28 cellular contexts compared by ENCODE assay signal in genomic region chr3:94472511-94472910, GRCh38.
"Had no signal": no experiment of that assay in that cellular context is flagged by ENCODE, and none has a peak within 500 bp of the region (broad histone marks: within the 10 kb centered on the region; RNA-seq: fewer than 3 reads in every experiment).

No MANE protein-coding gene starts in this region.

- H3K36me3 ChIP-seq: stomach, suprapubic skin, thoracic aorta, thyroid gland, tibial artery, tibial nerve, transverse colon, upper lobe of left lung, upper lobe of right lung, uterus, vagina had no signal

- H3K9me3 ChIP-seq: testis, thyroid gland, transverse colon, upper lobe of right lung, uterus, vagina had no signal

- H3K27ac ChIP-seq: stomach, suprapubic skin, testis, thoracic aorta, thyroid gland, tibial artery, tibial nerve, transverse colon, upper lobe of left lung, upper lobe of right lung, uterus, vagina had no signal

- DNase-seq: stimulated activated CD4-positive, alpha-beta T cell treated with anti-CD3 and anti-CD28 coated beads, Interleukin-2, amount 100 ng/mL, for 48 hours; stimulated activated CD4-positive, alpha-beta T cell treated with anti-CD3 and anti-CD28 coated beads, Interleukin-4, amount 100 ng/mL, for 1 hour; stimulated activated CD4-positive, alpha-beta T cell treated with anti-CD3 and anti-CD28 coated beads, Interleukin-4, amount 100 ng/mL, for 24 hours; stimulated activated CD4-positive, alpha-beta T cell treated with anti-CD3 and anti-CD28 coated beads, Interleukin-4, amount 100 ng/mL, for 4 hours; stimulated activated CD8-positive, alpha-beta memory T cell treated with anti-CD3 and anti-CD28 coated beads, Interleukin-4, amount 100 ng/mL, for 48 hours; stimulated activated naive B cell treated with anti-CD40 and anti-IgM and Interleukin-4, amounts not matched to agents 10 μg/mL and 1 μg/mL and 100 μg/mL, for 72 hours; stimulated activated naive CD4-positive, alpha-beta T cell; stimulated activated naive CD4-positive, alpha-beta T cell treated with Interleukin-2 at 50 U/mL for 16 hours; stimulated activated naive CD8-positive, alpha-beta T cell treated with anti-CD3 and anti-CD28 coated beads, Interleukin-15, amount 100 ng/mL, for 72 hours; stimulated activated naive CD8-positive, alpha-beta T cell treated with anti-CD3 and anti-CD28 coated beads, Interleukin-15, Interleukin-2, amounts not matched to agents 100 U/mL and 50 U/mL, for 24 hours; stomach; substantia nigra; testis; thyroid gland; tibial artery; transverse colon; trophoblast cell; upper lobe of left lung; upper lobe of right lung; uterus had no signal

- H3K27me3 Mint-ChIP-seq: stimulated activated memory B cell treated with anti-CD40 and anti-IgM and Interleukin-4, amounts not matched to agents 10 μg/mL and 1 μg/mL and 100 μg/mL, for 72 hours; stimulated activated naive B cell treated with anti-CD40 and anti-IgM and Interleukin-4, amounts not matched to agents 10 μg/mL and 1 μg/mL and 100 μg/mL, for 72 hours; stimulated activated naive CD8-positive, alpha-beta T cell treated with anti-CD3 and anti-CD28 coated beads, Interleukin-15, amount 100 ng/mL, for 72 hours; stimulated activated naive CD8-positive, alpha-beta T cell treated with anti-CD3 and anti-CD28 coated beads, Interleukin-15, Interleukin-2, amounts not matched to agents 100 ng/mL and 50 ng/mL, for 24 hours; type B pancreatic cell had no signal

- H3K36me3 Mint-ChIP-seq: stimulated activated effector memory CD8-positive, alpha-beta T cell treated with anti-CD3 and anti-CD28 coated beads, Interleukin-12 subunit alpha, Interleukin-12 subunit beta, amount 100 ng/mL, for 72 hours; stimulated activated memory B cell treated with anti-CD40 and anti-IgM and Interleukin-4, amounts not matched to agents 10 μg/mL and 1 μg/mL and 100 μg/mL, for 72 hours; stimulated activated naive B cell treated with anti-CD40 and anti-IgM and Interleukin-4, amounts not matched to agents 10 μg/mL and 1 μg/mL and 100 μg/mL, for 72 hours; type B pancreatic cell had no signal

- H3K4me3 ChIP-seq: stomach, suprapubic skin, testis, thoracic aorta, thyroid gland, tibial artery, tibial nerve, transverse colon, upper lobe of left lung, upper lobe of right lung, uterus, vagina had no signal

- H3K4me1 ChIP-seq: stomach, suprapubic skin, testis, thyroid gland, tibial artery, tibial nerve, upper lobe of left lung, upper lobe of right lung, uterus, vagina had no signal

- H3K27ac Mint-ChIP-seq: stimulated activated effector memory CD8-positive, alpha-beta T cell treated with anti-CD3 and anti-CD28 coated beads, Interleukin-12 subunit alpha, Interleukin-12 subunit beta, amount 100 ng/mL, for 72 hours; stimulated activated memory B cell treated with anti-CD40 and anti-IgM and Interleukin-4, amounts not matched to agents 10 μg/mL and 1 μg/mL and 100 μg/mL, for 72 hours; stimulated activated naive B cell treated with anti-CD40 and anti-IgM and Interleukin-4, amounts not matched to agents 10 μg/mL and 1 μg/mL and 100 μg/mL, for 72 hours; stimulated activated naive CD8-positive, alpha-beta T cell treated with anti-CD3 and anti-CD28 coated beads, Interleukin-15, amount 100 ng/mL, for 72 hours; stimulated activated naive CD8-positive, alpha-beta T cell treated with anti-CD3 and anti-CD28 coated beads, Interleukin-15, Interleukin-2, amounts not matched to agents 100 ng/mL and 50 ng/mL, for 24 hours; type B pancreatic cell had no signal

- H3K9me3 Mint-ChIP-seq: stimulated activated effector memory CD8-positive, alpha-beta T cell treated with anti-CD3 and anti-CD28 coated beads, Interleukin-12 subunit alpha, Interleukin-12 subunit beta, amount 100 ng/mL, for 72 hours; type B pancreatic cell had no signal

- H3K4me3 Mint-ChIP-seq: stimulated activated effector memory CD8-positive, alpha-beta T cell treated with anti-CD3 and anti-CD28 coated beads, Interleukin-12 subunit alpha, Interleukin-12 subunit beta, amount 100 ng/mL, for 72 hours; stimulated activated memory B cell treated with anti-CD40 and anti-IgM and Interleukin-4, amounts not matched to agents 10 μg/mL and 1 μg/mL and 100 μg/mL, for 72 hours; stimulated activated naive B cell treated with anti-CD40 and anti-IgM and Interleukin-4, amounts not matched to agents 10 μg/mL and 1 μg/mL and 100 μg/mL, for 72 hours; stimulated activated naive CD8-positive, alpha-beta T cell treated with anti-CD3 and anti-CD28 coated beads, Interleukin-15, amount 100 ng/mL, for 72 hours; stimulated activated naive CD8-positive, alpha-beta T cell treated with anti-CD3 and anti-CD28 coated beads, Interleukin-15, Interleukin-2, amounts not matched to agents 100 ng/mL and 50 ng/mL, for 24 hours; type B pancreatic cell had no signal

- H3K4me1 Mint-ChIP-seq: stimulated activated effector memory CD8-positive, alpha-beta T cell treated with anti-CD3 and anti-CD28 coated beads, Interleukin-12 subunit alpha, Interleukin-12 subunit beta, amount 100 ng/mL, for 72 hours; stimulated activated memory B cell treated with anti-CD40 and anti-IgM and Interleukin-4, amounts not matched to agents 10 μg/mL and 1 μg/mL and 100 μg/mL, for 72 hours; stimulated activated naive B cell treated with anti-CD40 and anti-IgM and Interleukin-4, amounts not matched to agents 10 μg/mL and 1 μg/mL and 100 μg/mL, for 72 hours; stimulated activated naive CD8-positive, alpha-beta T cell treated with anti-CD3 and anti-CD28 coated beads, Interleukin-15, amount 100 ng/mL, for 72 hours had no signal

- H3K27me3 ChIP-seq: stomach, suprapubic skin, testis, thyroid gland, tibial artery, tibial nerve, transverse colon, upper lobe of left lung, upper lobe of right lung, uterus, vagina had no signal

- ATAC-seq: stimulated activated effector memory CD8-positive, alpha-beta T cell treated with anti-CD3 and anti-CD28 coated beads, Interleukin-12 subunit alpha, Interleukin-12 subunit beta, amount 100 ng/mL, for 72 hours; stimulated activated memory B cell treated with anti-CD40 and anti-IgM and Interleukin-4, amounts not matched to agents 10 μg/mL and 1 μg/mL and 100 μg/mL, for 72 hours; stimulated activated naive B cell treated with anti-CD40 and anti-IgM and Interleukin-4, amounts not matched to agents 10 μg/mL and 1 μg/mL and 100 μg/mL, for 72 hours; stimulated activated naive CD8-positive, alpha-beta T cell treated with anti-CD3 and anti-CD28 coated beads, Interleukin-15, amount 100 ng/mL, for 72 hours; stimulated activated naive CD8-positive, alpha-beta T cell treated with anti-CD3 and anti-CD28 coated beads, Interleukin-15, Interleukin-2, amounts not matched to agents 100 U/mL and 50 U/mL, for 24 hours; upper lobe of right lung had no signal
